In genomic region chr6:137976430-137976829, GRCh38 we compare ENCODE assay signal across 1 cellular context.
TF ChIP-seq lines count a peak whose summit lies in the region.

No MANE protein-coding gene starts in this region.

TF ChIP-seq in HepG2, 621 proteins besides CTCF, POLR2A, EP300 and RAD21 (continued from another document):
- TF ChIP-seq, protein P1, sequence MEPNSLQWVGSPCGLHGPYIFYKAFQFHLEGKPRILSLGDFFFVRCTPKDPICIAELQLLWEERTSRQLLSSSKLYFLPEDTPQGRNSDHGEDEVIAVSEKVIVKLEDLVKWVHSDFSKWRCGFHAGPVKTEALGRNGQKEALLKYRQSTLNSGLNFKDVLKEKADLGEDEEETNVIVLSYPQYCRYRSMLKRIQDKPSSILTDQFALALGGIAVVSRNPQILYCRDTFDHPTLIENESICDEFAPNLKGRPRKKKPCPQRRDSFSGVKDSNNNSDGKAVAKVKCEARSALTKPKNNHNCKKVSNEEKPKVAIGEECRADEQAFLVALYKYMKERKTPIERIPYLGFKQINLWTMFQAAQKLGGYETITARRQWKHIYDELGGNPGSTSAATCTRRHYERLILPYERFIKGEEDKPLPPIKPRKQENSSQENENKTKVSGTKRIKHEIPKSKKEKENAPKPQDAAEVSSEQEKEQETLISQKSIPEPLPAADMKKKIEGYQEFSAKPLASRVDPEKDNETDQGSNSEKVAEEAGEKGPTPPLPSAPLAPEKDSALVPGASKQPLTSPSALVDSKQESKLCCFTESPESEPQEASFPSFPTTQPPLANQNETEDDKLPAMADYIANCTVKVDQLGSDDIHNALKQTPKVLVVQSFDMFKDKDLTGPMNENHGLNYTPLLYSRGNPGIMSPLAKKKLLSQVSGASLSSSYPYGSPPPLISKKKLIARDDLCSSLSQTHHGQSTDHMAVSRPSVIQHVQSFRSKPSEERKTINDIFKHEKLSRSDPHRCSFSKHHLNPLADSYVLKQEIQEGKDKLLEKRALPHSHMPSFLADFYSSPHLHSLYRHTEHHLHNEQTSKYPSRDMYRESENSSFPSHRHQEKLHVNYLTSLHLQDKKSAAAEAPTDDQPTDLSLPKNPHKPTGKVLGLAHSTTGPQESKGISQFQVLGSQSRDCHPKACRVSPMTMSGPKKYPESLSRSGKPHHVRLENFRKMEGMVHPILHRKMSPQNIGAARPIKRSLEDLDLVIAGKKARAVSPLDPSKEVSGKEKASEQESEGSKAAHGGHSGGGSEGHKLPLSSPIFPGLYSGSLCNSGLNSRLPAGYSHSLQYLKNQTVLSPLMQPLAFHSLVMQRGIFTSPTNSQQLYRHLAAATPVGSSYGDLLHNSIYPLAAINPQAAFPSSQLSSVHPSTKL (CRISPR knock-in tag; IDR thresholded peaks at IDR 0.05): no peak
- no peak for TF ChIP-seq RARG (CRISPR knock-in tag; IDR thresholded peaks at IDR 0.05; ENCODE audit: low read depth)
- TF ChIP-seq IKZF4 (CRISPR knock-in tag; IDR thresholded peaks at IDR 0.05; ENCODE audit: borderline replicate concordance, low read depth, not compliant biosample characterization): no peak
- no peak for TF ChIP-seq BHLHE40 (IDR thresholded peaks at IDR 0.05; ENCODE audit: low read length)
- TF ChIP-seq SRSF9 (IDR thresholded peaks at IDR 0.05; ENCODE audit: borderline replicate concordance, insufficient read depth, low read depth, low read length, poor library complexity, severe bottlenecking): no peak
- no peak for TF ChIP-seq PHF8 (CRISPR knock-in tag; IDR thresholded peaks at IDR 0.05)
- TF ChIP-seq TBX3 (IDR thresholded peaks at IDR 0.05; ENCODE audit: borderline replicate concordance): no peak
- no peak for TF ChIP-seq ZNF407 (CRISPR knock-in tag; IDR thresholded peaks at IDR 0.05; ENCODE audit: not compliant biosample characterization)
- no peak for TF ChIP-seq ZNF282 (IDR thresholded peaks at IDR 0.05; ENCODE audit: partially characterized antibody)
